Comparison of ENCODE assay signal across 1 cellular context in the genomic region with DNA sequence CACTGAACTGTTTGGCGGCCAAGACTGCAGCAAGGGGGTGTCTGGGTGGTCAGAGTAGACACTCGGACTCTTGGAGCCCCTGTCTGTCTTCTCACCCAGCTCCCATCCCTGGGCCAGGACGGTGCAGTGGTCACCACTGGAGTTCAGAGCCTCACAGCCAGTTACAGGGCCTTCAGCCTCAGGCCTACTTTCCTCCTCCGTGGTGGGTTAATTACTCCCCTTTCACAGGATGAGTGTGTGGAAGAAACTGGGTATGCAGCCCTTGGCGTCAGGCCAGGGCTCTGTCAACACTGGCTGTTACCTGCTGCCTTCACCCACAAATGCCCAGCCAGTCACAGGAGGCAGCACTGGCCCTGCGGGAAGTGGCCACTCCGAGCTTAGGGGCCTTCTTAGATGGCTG.
TF ChIP-seq lines count a peak whose summit lies in the region.

No MANE protein-coding gene starts in this region.

TF ChIP-seq in H1, 55 proteins besides CTCF, POLR2A, EP300 and RAD21:
- TF ChIP-seq, protein P1, sequence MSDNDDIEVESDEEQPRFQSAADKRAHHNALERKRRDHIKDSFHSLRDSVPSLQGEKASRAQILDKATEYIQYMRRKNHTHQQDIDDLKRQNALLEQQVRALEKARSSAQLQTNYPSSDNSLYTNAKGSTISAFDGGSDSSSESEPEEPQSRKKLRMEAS (IDR thresholded peaks at IDR 0.05) = no peak
- TF ChIP-seq NRF1 (IDR thresholded peaks at IDR 0.05; ENCODE audit: low read depth, low read length) (no peak), GTF2F1 (IDR thresholded peaks at IDR 0.05; ENCODE audit: borderline replicate concordance, low read depth, low read length) (no peak), JUND (IDR thresholded peaks at IDR 0.05; ENCODE audit: low read length) (no peak), NANOG (IDR thresholded peaks at IDR 0.05; ENCODE audit: insufficient read depth, low read depth, low read length, poor library complexity, severe bottlenecking) (no peak), SP2 (IDR thresholded peaks at IDR 0.05; ENCODE audit: low read length) (no peak), CBX5 (IDR thresholded peaks at IDR 0.05; ENCODE audit: low read depth, low read length) (no peak), TBP (IDR thresholded peaks at IDR 0.05; ENCODE audit: low read depth, low read length) (no peak), HDAC2 (IDR thresholded peaks at IDR 0.05; ENCODE audit: borderline replicate concordance in 1 of 2, low read depth in 2 of 2, low read length in 2 of 2) (no peak), FOSL1 (IDR thresholded peaks at IDR 0.05; ENCODE audit: insufficient read depth, low read depth, low read length) (no peak), POU5F1 (IDR thresholded peaks at IDR 0.05; ENCODE audit: low read depth, low read length) (no peak), SIRT6 (IDR thresholded peaks at IDR 0.05; ENCODE audit: low read length) (no peak), RBBP5 (IDR thresholded peaks at IDR 0.05; ENCODE audit: borderline replicate concordance, low read depth, low read length) (no peak), BACH1 (IDR thresholded peaks at IDR 0.05; ENCODE audit: low read length) (no peak)
- TF ChIP-seq, protein P2, sequence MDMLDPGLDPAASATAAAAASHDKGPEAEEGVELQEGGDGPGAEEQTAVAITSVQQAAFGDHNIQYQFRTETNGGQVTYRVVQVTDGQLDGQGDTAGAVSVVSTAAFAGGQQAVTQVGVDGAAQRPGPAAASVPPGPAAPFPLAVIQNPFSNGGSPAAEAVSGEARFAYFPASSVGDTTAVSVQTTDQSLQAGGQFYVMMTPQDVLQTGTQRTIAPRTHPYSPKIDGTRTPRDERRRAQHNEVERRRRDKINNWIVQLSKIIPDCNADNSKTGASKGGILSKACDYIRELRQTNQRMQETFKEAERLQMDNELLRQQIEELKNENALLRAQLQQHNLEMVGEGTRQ (IDR thresholded peaks at IDR 0.05; ENCODE audit: low read length) = no peak
- TF ChIP-seq, protein P3, sequence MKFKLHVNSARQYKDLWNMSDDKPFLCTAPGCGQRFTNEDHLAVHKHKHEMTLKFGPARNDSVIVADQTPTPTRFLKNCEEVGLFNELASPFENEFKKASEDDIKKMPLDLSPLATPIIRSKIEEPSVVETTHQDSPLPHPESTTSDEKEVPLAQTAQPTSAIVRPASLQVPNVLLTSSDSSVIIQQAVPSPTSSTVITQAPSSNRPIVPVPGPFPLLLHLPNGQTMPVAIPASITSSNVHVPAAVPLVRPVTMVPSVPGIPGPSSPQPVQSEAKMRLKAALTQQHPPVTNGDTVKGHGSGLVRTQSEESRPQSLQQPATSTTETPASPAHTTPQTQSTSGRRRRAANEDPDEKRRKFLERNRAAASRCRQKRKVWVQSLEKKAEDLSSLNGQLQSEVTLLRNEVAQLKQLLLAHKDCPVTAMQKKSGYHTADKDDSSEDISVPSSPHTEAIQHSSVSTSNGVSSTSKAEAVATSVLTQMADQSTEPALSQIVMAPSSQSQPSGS (IDR thresholded peaks at IDR 0.05; ENCODE audit: low read length) = no peak
